Comparison of ENCODE assay signal across 8 cellular contexts in the genomic region with DNA sequence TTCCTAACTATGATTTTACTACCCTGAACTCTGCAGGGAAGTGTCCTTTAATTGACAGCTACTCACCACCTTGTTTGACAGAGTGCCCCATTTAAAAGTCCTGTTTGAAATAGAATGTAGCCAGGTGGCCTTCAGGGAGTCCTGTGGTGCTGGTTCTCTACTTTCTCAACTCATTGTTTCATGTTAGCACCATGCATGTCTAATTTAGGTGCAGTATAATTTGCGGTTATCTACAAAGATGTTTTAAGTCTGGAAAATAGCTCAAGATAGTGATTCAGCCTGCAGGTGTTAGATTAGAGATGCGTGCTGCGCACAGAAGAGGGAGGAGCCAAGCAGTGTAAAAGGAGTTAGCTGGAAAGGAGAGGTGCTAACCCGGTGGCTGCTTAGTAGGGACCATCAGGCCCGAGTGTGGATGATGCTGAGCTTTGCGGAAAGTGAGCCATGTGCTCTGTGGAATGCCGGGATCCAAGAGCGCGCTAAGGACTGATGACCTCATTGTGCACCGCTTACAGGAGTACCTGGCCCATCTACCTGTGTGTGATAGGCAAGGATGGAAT. TPM values are rescaled to one million over a fixed set of nuclear protein-coding genes. Genes with fewer than 3 reads are reported as not detected.
DNase-seq lines count a peak whose midpoint lies in the region; ATAC-seq, FAIRE-seq and TF ChIP-seq lines count a peak whose summit lies in the region.

No MANE protein-coding gene starts in this region.

- H3K27me3 Mint-ChIP-seq in WTC11 (ENCODE audit: low read depth) (no peaks in the 10 kb centered on the region), naive B cell (no peaks in the 10 kb centered on the region)

- no peaks in the 10 kb centered on the region for H3K9me3 Mint-ChIP-seq in WTC11
- H3K9me3 Mint-ChIP-seq in naive B cell = no peaks in the 10 kb centered on the region

- H3K4me3 ChIP-seq in AG04449 (ENCODE audit: low read depth, low read length) (peak overlapping the region; percentile 73), HL-60 (replicated peaks; ENCODE audit: insufficient read depth, low read length) (peak overlapping the region; percentile 58), choroid plexus epithelial cell (ENCODE audit: low read depth, low read length) (peak overlapping the region; percentile 73)

- CTCF ChIA-PET in AG04449 (lab: Yijun Ruan, JAX) = interaction anchor here (0.6 to 1.3 kb wide), 6 partner anchors 9 to 144 kb away, joined by 3 to 4 read pairs (median 4); no protein-coding TSS in a partner anchor
- CTCF ChIA-PET in WTC11 (lab: Charles Lee) = interaction anchor here (0.8 to 3.5 kb wide), 5 partner anchors 12 to 135 kb away, joined by 4 to 27 read pairs (median 5); a partner anchor contains a TSS

- TF ChIP-seq CTCF in AG04449 (IDR thresholded peaks at IDR 0.05; ENCODE audit: insufficient read depth, low read length, missing control alignments) = no peak
- TF ChIP-seq CTCF in HL-60 (IDR thresholded peaks at IDR 0.05; ENCODE audit: insufficient read depth, low read length) = no peak
- TF ChIP-seq CTCF in WTC11 (IDR thresholded peaks at IDR 0.05) = no peak
- TF ChIP-seq CTCF in choroid plexus epithelial cell (conservative IDR thresholded peaks at IDR 0.05; ENCODE audit: low read depth, low read length) = no peak

- no peak for FAIRE-seq in urothelium cell line (lab: Jason Lieb, UNC)

- DNase-seq in AG04449 (ENCODE audit: low read depth, low spot score) (no peak), HL-60 (ENCODE audit: low read depth in 1 of 2, low spot score in 1 of 2) (peak in 1 of 2 experiments; percentile 41), WTC11 (ENCODE audit: low spot score) (peak; percentile 30), choroid plexus epithelial cell (ENCODE audit: low read depth) (no peak), naive B cell (peak; percentile 73), urothelium cell line (ENCODE audit: low spot score) (peak; percentile 25), NCI-H345 (lab: John Stamatoyannopoulos, UW) (no peak)

- H3K27ac ChIP-seq in HL-60 (replicated peaks) = peak overlapping the region; percentile 77

- ATAC-seq in GM18858 (IDR thresholded peaks at IDR 0.05; ENCODE audit: unreplicated experiment) (peak; percentile 44), WTC11 (peak; percentile 3; the same call in 1 of the 2 replicates), naive B cell (ENCODE audit: low read depth in 2 of 2) (peak; percentile 31 to 39)

- peak overlapping the region; percentile 60 for H3K27ac Mint-ChIP-seq in WTC11
- peak overlapping the region; percentile 78 to 97 (median 92) for H3K27ac Mint-ChIP-seq in naive B cell

- no peaks in the 10 kb centered on the region for H3K27me3 ChIP-seq in HL-60 (ENCODE audit: insufficient read depth, poor library complexity, severe bottlenecking)

- H3K4me3 Mint-ChIP-seq in WTC11 (peak overlapping the region; percentile 83), naive B cell (peak overlapping the region; percentile 88 to 98 (median 92))

- POLR2A ChIA-PET in AG04449 (lab: Yijun Ruan, JAX) (interaction anchor here (1.0 to 2.0 kb wide), 3 partner anchors 16 to 116 kb away, joined by 3 to 4 read pairs (median 3); a partner anchor contains a TSS), WTC11 (lab: Charles Lee) (interaction anchor here (0.7 to 1.9 kb wide), 5 partner anchors 15 to 154 kb away, joined by 3 to 6 read pairs (median 4); a partner anchor contains a TSS)

- H3K36me3 Mint-ChIP-seq in WTC11 (no peaks in the 10 kb centered on the region; the same call in 1 of the 2 replicates), naive B cell (peaks cover 0 to 6% of the 10 kb centered on the region in 2 donors)

- peaks cover 13% of the 10 kb centered on the region for H3K4me1 Mint-ChIP-seq in WTC11
- H3K4me1 Mint-ChIP-seq in naive B cell = peaks cover 42 to 56% (median 55%) of the 10 kb centered on the region in 3 donors

TF ChIP-seq in WTC11, 78 proteins besides CTCF, POLR2A, EP300 and RAD21:
- TF ChIP-seq SP1 (CRISPR knock-in tag; conservative IDR thresholded peaks at IDR 0.05) = no peak
- no peak for TF ChIP-seq CBFB (CRISPR knock-in tag; IDR thresholded peaks at IDR 0.05; ENCODE audit: low read depth)
- TF ChIP-seq TEAD4 (CRISPR knock-in tag; IDR thresholded peaks at IDR 0.05) = no peak
- TF ChIP-seq TEAD1 (CRISPR knock-in tag; IDR thresholded peaks at IDR 0.05) = no peak
- no peak for TF ChIP-seq ZNF219 (CRISPR knock-in tag; IDR thresholded peaks at IDR 0.05; ENCODE audit: borderline replicate concordance)
- TF ChIP-seq CREM (CRISPR knock-in tag; IDR thresholded peaks at IDR 0.05) = no peak
- no peak for TF ChIP-seq ZNF263 (CRISPR knock-in tag; IDR thresholded peaks at IDR 0.05; ENCODE audit: low read depth)

RNA-seq across cellular contexts. Expression of a gene that starts 1.2 kb away (rescaled TPM):
- total RNA-seq in WTC11 (2021) = 30.7 to 32.7 TPM (median 32.0 TPM) in 3 replicates
- 100 to 1,000 TPM in 2 of 6 donors, 10 to 100 TPM in 4; 69.3 to 136 (median 77.3) TPM for polyA plus RNA-seq in naive B cell (ENCODE audit: low read depth in 6 of 6)

RNA-seq across cellular contexts. Expression of a gene that starts 22.4 kb away (rescaled TPM):
- 0.41 to 0.48 TPM (median 0.46 TPM) in 3 replicates for total RNA-seq in WTC11 (2021)
- polyA plus RNA-seq in naive B cell (ENCODE audit: low read depth in 6 of 6) = 100 to 1,000 TPM in 3 of 6 donors, 10 to 100 TPM in 3; 83.1 to 151 (median 99.6) TPM

Comparison
In these comparisons a context has a peak if more than half of its experiments do, and no peak if none do; other contexts are left out.
1. DNase-seq: peak in WTC11 (single experiment), naive B cell (single experiment) and urothelium cell line (single experiment); none in AG04449 (single experiment), choroid plexus epithelial cell (single experiment) and NCI-H345 (single experiment).
2. Peak in every context shown above with its lines, with median percentiles within 50 percentile points of each other: H3K4me3 ChIP-seq and ATAC-seq.